8 cellular contexts compared by ENCODE assay signal in the genomic region with DNA sequence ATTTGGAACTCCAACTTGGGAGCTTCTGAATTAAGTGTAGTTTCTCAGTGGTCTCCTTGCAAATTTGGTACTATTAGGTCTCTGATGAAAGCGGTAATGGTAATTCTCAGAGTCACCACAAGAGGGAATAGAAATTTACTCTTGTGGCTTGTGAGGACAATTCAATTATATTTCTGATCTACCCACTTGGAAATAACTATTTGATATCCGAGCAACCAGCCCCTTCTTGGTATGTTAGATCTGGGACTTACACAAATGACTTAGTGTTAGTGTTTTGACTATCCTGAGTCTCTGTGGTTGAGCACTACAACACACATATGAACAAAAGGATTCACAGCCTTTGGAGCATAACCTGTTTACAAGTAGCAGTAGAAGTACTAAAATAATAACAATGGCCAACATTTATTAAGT.
DNase-seq lines count a peak whose midpoint lies in the region; ATAC-seq and TF ChIP-seq lines count a peak whose summit lies in the region.

No MANE protein-coding gene starts in this region.

- DNase-seq in NCI-H510A treated with DMSO at 0.1 percent for 48 hours (lab: John Stamatoyannopoulos, UW): peak; percentile 82
- DNase-seq in NCI-H510A (lab: John Stamatoyannopoulos, UW): no peak
- DNase-seq in MM.1S: peak; percentile 67
- peak; percentile 72 for DNase-seq in fibroblast of mammary gland (ENCODE audit: low read depth)
- peak; percentile 78 for DNase-seq in pons (ENCODE audit: low spot score)
- DNase-seq in occipital lobe (lab: John Stamatoyannopoulos, UW): no peak

- H3F3A ChIP-seq in MM.1S (ENCODE audit: insufficient read depth, low read length): no peaks in the 10 kb centered on the region

- H3K27me3 ChIP-seq in MM.1S (replicated peaks; ENCODE audit: insufficient read depth, low read length): no peaks in the 10 kb centered on the region

- H3K79me2 ChIP-seq in MM.1S (ENCODE audit: low read length): no peaks in the 10 kb centered on the region

- no peak overlapping the region for H2AFZ ChIP-seq in MM.1S (ENCODE audit: low read length)

- TF ChIP-seq CTCF in MM.1S (IDR thresholded peaks at IDR 0.05; ENCODE audit: low read length): peak; percentile 58
- peak; percentile 66 for TF ChIP-seq CTCF in fibroblast of mammary gland (conservative IDR thresholded peaks at IDR 0.05; ENCODE audit: control insufficient read depth, insufficient read depth, low read depth, low read length)

- no peak overlapping the region for H3K4me2 ChIP-seq in MM.1S (ENCODE audit: low read depth, low read length)

- no peak overlapping the region for H3K4me3 ChIP-seq in MM.1S (ENCODE audit: low read length)
- no peak overlapping the region for H3K4me3 ChIP-seq in fibroblast of mammary gland (ENCODE audit: control insufficient read depth, low read depth, low read length)

- H3K4me1 ChIP-seq in MM.1S (ENCODE audit: low read length): no peaks in the 10 kb centered on the region; the same call in 1 of the 2 replicates

- H3K9me3 ChIP-seq in MM.1S (replicated peaks; ENCODE audit: insufficient read depth, low read length): no peaks in the 10 kb centered on the region

- H3K9ac ChIP-seq in MM.1S (ENCODE audit: low read length): no peak overlapping the region

- no peaks in the 10 kb centered on the region for H4K20me1 ChIP-seq in MM.1S (ENCODE audit: insufficient read depth, low read length)

- no peaks in the 10 kb centered on the region for H3K36me3 ChIP-seq in MM.1S (replicated peaks; ENCODE audit: insufficient read depth, low read length)

- ATAC-seq in SK-N-SH treated with all-trans-retinoic acid at 6 μM for 48 hours: peak; percentile 87
- no peak for ATAC-seq in GM18517 (IDR thresholded peaks at IDR 0.05; ENCODE audit: unreplicated experiment)

- H3K27ac ChIP-seq in MM.1S (ENCODE audit: low read length): no peak overlapping the region

- H3K9me2 ChIP-seq in MM.1S (replicated peaks; ENCODE audit: insufficient read depth, low read length): no peaks in the 10 kb centered on the region

TF ChIP-seq in SK-N-SH treated with all-trans-retinoic acid at 6 μM for 48 hours, 23 proteins besides CTCF, POLR2A, EP300 and RAD21:
- TF ChIP-seq POU6F1 (CRISPR knock-in tag; IDR thresholded peaks at IDR 0.05; ENCODE audit: borderline replicate concordance, low read depth) (no peak), ESRRG (CRISPR knock-in tag; IDR thresholded peaks at IDR 0.05) (no peak), CREB5 (CRISPR knock-in tag; IDR thresholded peaks at IDR 0.05; ENCODE audit: low read depth) (no peak), SNAI2 (CRISPR knock-in tag; IDR thresholded peaks at IDR 0.05) (no peak), ZNF8 (CRISPR knock-in tag; IDR thresholded peaks at IDR 0.05) (no peak), ZNF70 (CRISPR knock-in tag; IDR thresholded peaks at IDR 0.05) (no peak), ARNTL (CRISPR knock-in tag; IDR thresholded peaks at IDR 0.05; ENCODE audit: borderline replicate concordance, low read depth) (no peak), CSDC2 (CRISPR knock-in tag; IDR thresholded peaks at IDR 0.05) (no peak)
- TF ChIP-seq, protein P1, sequence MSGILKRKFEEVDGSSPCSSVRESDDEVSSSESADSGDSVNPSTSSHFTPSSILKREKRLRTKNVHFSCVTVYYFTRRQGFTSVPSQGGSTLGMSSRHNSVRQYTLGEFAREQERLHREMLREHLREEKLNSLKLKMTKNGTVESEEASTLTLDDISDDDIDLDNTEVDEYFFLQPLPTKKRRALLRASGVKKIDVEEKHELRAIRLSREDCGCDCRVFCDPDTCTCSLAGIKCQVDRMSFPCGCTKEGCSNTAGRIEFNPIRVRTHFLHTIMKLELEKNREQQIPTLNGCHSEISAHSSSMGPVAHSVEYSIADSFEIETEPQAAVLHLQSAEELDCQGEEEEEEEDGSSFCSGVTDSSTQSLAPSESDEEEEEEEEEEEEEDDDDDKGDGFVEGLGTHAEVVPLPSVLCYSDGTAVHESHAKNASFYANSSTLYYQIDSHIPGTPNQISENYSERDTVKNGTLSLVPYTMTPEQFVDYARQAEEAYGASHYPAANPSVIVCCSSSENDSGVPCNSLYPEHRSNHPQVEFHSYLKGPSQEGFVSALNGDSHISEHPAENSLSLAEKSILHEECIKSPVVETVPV (CRISPR knock-in tag; IDR thresholded peaks at IDR 0.05): no peak

Comparison
In these comparisons a context has a peak if more than half of its experiments do, and no peak if none do; other contexts are left out.
1. DNase-seq: peak in NCI-H510A treated with DMSO at 0.1 percent for 48 hours (single experiment), MM.1S (single experiment), fibroblast of mammary gland (single experiment) and pons (single experiment); none in NCI-H510A (single experiment) and occipital lobe (single experiment).